Comparison of ENCODE assay signal across 8 cellular contexts in the genomic region with DNA sequence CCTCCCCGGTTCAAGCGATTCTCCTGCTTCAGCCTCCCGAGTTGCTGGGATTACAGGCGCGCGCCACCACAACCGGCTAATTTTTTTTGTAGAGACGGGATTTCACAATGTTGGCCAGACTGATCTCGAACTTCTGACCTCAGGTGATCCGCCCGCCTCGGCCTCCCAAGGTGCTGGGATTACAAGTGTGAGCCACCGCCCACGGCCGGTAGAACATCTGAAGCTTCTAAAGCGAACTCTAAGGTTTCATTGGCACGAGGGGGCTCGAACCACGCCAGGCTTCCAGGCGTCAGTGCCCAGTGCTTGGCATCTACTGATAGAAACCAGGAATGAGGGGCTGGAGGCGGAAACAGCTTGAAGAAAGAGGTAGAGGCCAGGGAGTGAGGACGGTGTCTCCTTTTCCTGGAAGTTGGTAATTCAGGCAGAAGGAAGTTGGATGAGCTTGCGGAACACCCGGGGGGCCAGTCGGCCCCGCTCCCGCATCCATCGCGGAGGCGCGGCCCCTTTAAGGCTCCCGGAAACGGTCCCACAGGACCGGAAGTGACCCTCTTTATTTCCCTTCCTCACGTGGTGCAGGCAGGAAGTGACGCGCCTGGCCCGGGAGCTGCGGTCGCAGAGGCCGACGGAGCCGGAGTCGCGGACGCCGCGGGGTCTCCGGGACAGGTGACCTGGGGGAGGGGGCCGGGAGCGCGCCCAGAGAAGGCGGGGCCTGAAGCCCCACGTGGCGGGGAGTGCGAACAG. TPM values are rescaled to one million over a fixed set of nuclear protein-coding genes. Genes with fewer than 3 reads are reported as not detected.
A peak's percentile ranks its signal among the peaks of the same experiment; 100 is the strongest.
DNase-seq lines count a peak whose midpoint lies in the region; ATAC-seq and TF ChIP-seq lines count a peak whose summit lies in the region.

A gene (plus strand): TSS at position 579 of the 741 bp plus-strand sequence. CDS start 1,876 bp downstream, outside the sequence.

- peak within 1 kb of the TSS; percentile 91 to 94 for H3K27ac ChIP-seq in right atrium auricular region
- H3K27ac ChIP-seq in psoas muscle, result peak within 1 kb of the TSS; percentile 89

- H3K4me3 ChIP-seq in GM12875 (ENCODE audit: low read depth, low read length) (peak within 1 kb of the TSS; percentile 73), right atrium auricular region (peak within 1 kb of the TSS; percentile 64 to 67), psoas muscle (peak within 1 kb of the TSS; percentile 68)

- H3K36me3 ChIP-seq in right atrium auricular region, result peaks cover 29% of the 10 kb centered on the region
- H3K36me3 ChIP-seq in psoas muscle (ENCODE audit: insufficient read depth in 1 of 2, low read depth in 1 of 2), result peaks cover 0 to 29% of the 10 kb centered on the region in 2 donors

- ATAC-seq in HG02623 (IDR thresholded peaks at IDR 0.05; ENCODE audit: unreplicated experiment) (peak; percentile 40), psoas muscle (peak; percentile 75 to 78 (median 78))

- DNase-seq in NCI-H1105 (lab: John Stamatoyannopoulos, UW) (peak; percentile 100), SKM-1 (lab: John Stamatoyannopoulos, UW; ENCODE audit: unreplicated experiment) (peak; percentile 75), amniotic stem cell (lab: John Stamatoyannopoulos, UW) (peak; percentile 95), right atrium auricular region (ENCODE audit: low spot score) (peak; percentile 97), psoas muscle (peak; percentile 97 to 99), germinal center (ENCODE audit: low spot score) (no peak)

- H3K4me1 ChIP-seq in right atrium auricular region, result peaks cover 0 to 26% of the 10 kb centered on the region in 2 donors
- peaks cover 30% of the 10 kb centered on the region for H3K4me1 ChIP-seq in psoas muscle

- H3K27me3 ChIP-seq in right atrium auricular region, result no peaks in the 10 kb centered on the region
- no peaks in the 10 kb centered on the region for H3K27me3 ChIP-seq in psoas muscle (ENCODE audit: insufficient read depth in 3 of 3, low read length in 2 of 3)

- intact Hi-C loops in psoas muscle (cut with DNase I), result no loop called here

- 8 to 14% (median 8%) methylated on average over 35 to 56 of the region's 56 CpGs for WGBS in psoas muscle, 3 donors

- TF ChIP-seq CTCF in GM12875 (IDR thresholded peaks at IDR 0.05; ENCODE audit: borderline replicate concordance, insufficient read depth, low read depth, low read length) (no peak), right atrium auricular region (IDR thresholded peaks at IDR 0.05) (no peak), psoas muscle (IDR thresholded peaks at IDR 0.05) (no peak)

- H3K9me3 ChIP-seq in right atrium auricular region (no peaks in the 10 kb centered on the region), psoas muscle (no peaks in the 10 kb centered on the region)

RNA-seq across cellular contexts. Expression of the gene that starts here (rescaled TPM):
- total RNA-seq in right atrium auricular region, result 10 to 100 TPM in 1 of 2 donors, 1 to 10 TPM in 1; 9.2 to 11.9 TPM
- 10 to 100 TPM; 16.9 to 28.2 (median 24.2) TPM for total RNA-seq in psoas muscle
- polyA plus RNA-seq in psoas muscle, result 10 to 100 TPM; 18.8 to 28.5 (median 24.0) TPM
